ENCODE assay signal across 8 cellular contexts in the genomic region with DNA sequence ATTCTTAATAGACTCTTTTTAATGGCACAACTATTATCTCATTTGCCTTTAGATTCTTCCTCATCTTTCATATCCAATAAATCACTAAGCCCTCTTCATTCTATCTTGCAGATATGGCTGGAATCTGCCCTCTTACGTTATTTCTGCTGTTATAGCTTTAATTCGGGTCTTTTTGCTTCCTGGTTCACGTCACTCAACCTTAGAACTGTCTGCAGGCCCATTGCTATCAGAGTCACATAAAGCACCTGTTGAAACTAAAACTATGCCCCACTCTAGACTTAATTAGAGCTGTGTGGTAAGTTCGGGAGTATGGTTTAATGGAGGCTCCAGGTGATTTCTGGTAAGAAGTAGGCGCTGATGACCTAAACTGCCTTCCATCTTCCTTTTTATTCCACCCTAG. TPM values are rescaled to one million over a fixed set of nuclear protein-coding genes. Genes with fewer than 3 reads are reported as not detected.
DNase-seq lines count a peak whose midpoint lies in the region; ATAC-seq and TF ChIP-seq lines count a peak whose summit lies in the region.

No MANE protein-coding gene starts in this region.

- no peak for ATAC-seq in activated T-helper 17 cell treated with anti-CD3 and anti-CD28 coated beads, Interleukin-2, amount 50 U/mL, for 72 hours (replicated peaks)
- no peak for ATAC-seq in GM21737 (IDR thresholded peaks at IDR 0.05; ENCODE audit: unreplicated experiment)

- H3K4me1 Mint-ChIP-seq in activated T-helper 17 cell treated with anti-CD3 and anti-CD28 coated beads, Interleukin-2, amount 50 U/mL, for 72 hours = peaks cover 19% of the 10 kb centered on the region

- H3K27me3 ChIP-seq in left ventricle myocardium inferior (ENCODE audit: low read depth) (no peaks in the 10 kb centered on the region), liver (ENCODE audit: control insufficient read depth in 4 of 4, insufficient read depth in 4 of 4, low read length in 3 of 4) (no peaks in the 10 kb centered on the region)

- peaks cover 8% of the 10 kb centered on the region for H3K36me3 Mint-ChIP-seq in activated T-helper 17 cell treated with anti-CD3 and anti-CD28 coated beads, Interleukin-2, amount 50 U/mL, for 72 hours (ENCODE audit: low read depth)

- H3K9me3 ChIP-seq in left ventricle myocardium inferior (replicated peaks) (no peaks in the 10 kb centered on the region), liver (ENCODE audit: control insufficient read depth in 4 of 4, low read length in 3 of 4) (no peaks in the 10 kb centered on the region)

- peak overlapping the region; percentile 98 for H3K27ac Mint-ChIP-seq in activated T-helper 17 cell treated with anti-CD3 and anti-CD28 coated beads, Interleukin-2, amount 50 U/mL, for 72 hours

- WGBS in liver = 41% methylated on average over 5 of the region's 5 CpGs

- DNase-seq in left ventricle myocardium inferior (no peak), cardiac septum (ENCODE audit: low spot score) (no peak), activated gamma-delta T cell (lab: John Stamatoyannopoulos, UW) (no peak), SKM-1 treated with dmso at 0.1 percent for 144 hours (lab: John Stamatoyannopoulos, UW; ENCODE audit: unreplicated experiment) (no peak), D341Med (ENCODE audit: low spot score) (no peak)

- H3K4me1 ChIP-seq in left ventricle myocardium inferior (peaks cover 29% of the 10 kb centered on the region), liver (ENCODE audit: control insufficient read depth in 4 of 4, insufficient read depth in 4 of 4, low read length in 3 of 4) (peaks cover 4 to 13% (median 11%) of the 10 kb centered on the region in 4 donors)

- H3K27me3 Mint-ChIP-seq in activated T-helper 17 cell treated with anti-CD3 and anti-CD28 coated beads, Interleukin-2, amount 50 U/mL, for 72 hours = no peaks in the 10 kb centered on the region

- peak overlapping the region; percentile 98 for H3K4me3 Mint-ChIP-seq in activated T-helper 17 cell treated with anti-CD3 and anti-CD28 coated beads, Interleukin-2, amount 50 U/mL, for 72 hours

- H3K9me3 Mint-ChIP-seq in activated T-helper 17 cell treated with anti-CD3 and anti-CD28 coated beads, Interleukin-2, amount 50 U/mL, for 72 hours = no peaks in the 10 kb centered on the region

- H3K36me3 ChIP-seq in left ventricle myocardium inferior (no peaks in the 10 kb centered on the region), liver (ENCODE audit: control insufficient read depth in 4 of 4, insufficient read depth in 3 of 4, low read depth in 1 of 4, low read length in 3 of 4) (no peaks in the 10 kb centered on the region)

- peak overlapping the region; percentile 78 for H3K4me3 ChIP-seq in left ventricle myocardium inferior
- peak overlapping the region; percentile 62 to 96 (median 71) for H3K4me3 ChIP-seq in liver (ENCODE audit: low read depth in 1 of 3, low read length in 3 of 3)

- TF ChIP-seq CTCF in left ventricle myocardium inferior (IDR thresholded peaks at IDR 0.05; ENCODE audit: borderline replicate concordance) (no peak), liver (IDR thresholded peaks at IDR 0.05; ENCODE audit: low read depth, low read length, missing input control) (no peak)

- TF ChIP-seq RAD21 in liver (IDR thresholded peaks at IDR 0.05) = no peak

- H3K9ac ChIP-seq in liver (ENCODE audit: low read depth in 1 of 2, low read length in 2 of 2) = peak overlapping the region; percentile 89 to 91

- intact Hi-C loops in left ventricle myocardium inferior (cut with micrococcal nuclease) = no loop called here
- intact Hi-C loops in cardiac septum (cut with DNase I) = no loop called here

- peak overlapping the region; percentile 84 for H3K27ac ChIP-seq in left ventricle myocardium inferior (replicated peaks)
- no peak overlapping the region for H3K27ac ChIP-seq in liver (ENCODE audit: low read depth in 1 of 2, low read length in 2 of 2)

TF ChIP-seq in liver, 16 proteins besides CTCF, POLR2A, EP300 and RAD21:
- TF ChIP-seq TAF1 (conservative IDR thresholded peaks at IDR 0.05) = no peak
- no peak for TF ChIP-seq SP1 (IDR thresholded peaks at IDR 0.05)
- TF ChIP-seq, protein P1, sequence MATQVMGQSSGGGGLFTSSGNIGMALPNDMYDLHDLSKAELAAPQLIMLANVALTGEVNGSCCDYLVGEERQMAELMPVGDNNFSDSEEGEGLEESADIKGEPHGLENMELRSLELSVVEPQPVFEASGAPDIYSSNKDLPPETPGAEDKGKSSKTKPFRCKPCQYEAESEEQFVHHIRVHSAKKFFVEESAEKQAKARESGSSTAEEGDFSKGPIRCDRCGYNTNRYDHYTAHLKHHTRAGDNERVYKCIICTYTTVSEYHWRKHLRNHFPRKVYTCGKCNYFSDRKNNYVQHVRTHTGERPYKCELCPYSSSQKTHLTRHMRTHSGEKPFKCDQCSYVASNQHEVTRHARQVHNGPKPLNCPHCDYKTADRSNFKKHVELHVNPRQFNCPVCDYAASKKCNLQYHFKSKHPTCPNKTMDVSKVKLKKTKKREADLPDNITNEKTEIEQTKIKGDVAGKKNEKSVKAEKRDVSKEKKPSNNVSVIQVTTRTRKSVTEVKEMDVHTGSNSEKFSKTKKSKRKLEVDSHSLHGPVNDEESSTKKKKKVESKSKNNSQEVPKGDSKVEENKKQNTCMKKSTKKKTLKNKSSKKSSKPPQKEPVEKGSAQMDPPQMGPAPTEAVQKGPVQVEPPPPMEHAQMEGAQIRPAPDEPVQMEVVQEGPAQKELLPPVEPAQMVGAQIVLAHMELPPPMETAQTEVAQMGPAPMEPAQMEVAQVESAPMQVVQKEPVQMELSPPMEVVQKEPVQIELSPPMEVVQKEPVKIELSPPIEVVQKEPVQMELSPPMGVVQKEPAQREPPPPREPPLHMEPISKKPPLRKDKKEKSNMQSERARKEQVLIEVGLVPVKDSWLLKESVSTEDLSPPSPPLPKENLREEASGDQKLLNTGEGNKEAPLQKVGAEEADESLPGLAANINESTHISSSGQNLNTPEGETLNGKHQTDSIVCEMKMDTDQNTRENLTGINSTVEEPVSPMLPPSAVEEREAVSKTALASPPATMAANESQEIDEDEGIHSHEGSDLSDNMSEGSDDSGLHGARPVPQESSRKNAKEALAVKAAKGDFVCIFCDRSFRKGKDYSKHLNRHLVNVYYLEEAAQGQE (IDR thresholded peaks at IDR 0.05) = no peak
- TF ChIP-seq, protein P2, sequence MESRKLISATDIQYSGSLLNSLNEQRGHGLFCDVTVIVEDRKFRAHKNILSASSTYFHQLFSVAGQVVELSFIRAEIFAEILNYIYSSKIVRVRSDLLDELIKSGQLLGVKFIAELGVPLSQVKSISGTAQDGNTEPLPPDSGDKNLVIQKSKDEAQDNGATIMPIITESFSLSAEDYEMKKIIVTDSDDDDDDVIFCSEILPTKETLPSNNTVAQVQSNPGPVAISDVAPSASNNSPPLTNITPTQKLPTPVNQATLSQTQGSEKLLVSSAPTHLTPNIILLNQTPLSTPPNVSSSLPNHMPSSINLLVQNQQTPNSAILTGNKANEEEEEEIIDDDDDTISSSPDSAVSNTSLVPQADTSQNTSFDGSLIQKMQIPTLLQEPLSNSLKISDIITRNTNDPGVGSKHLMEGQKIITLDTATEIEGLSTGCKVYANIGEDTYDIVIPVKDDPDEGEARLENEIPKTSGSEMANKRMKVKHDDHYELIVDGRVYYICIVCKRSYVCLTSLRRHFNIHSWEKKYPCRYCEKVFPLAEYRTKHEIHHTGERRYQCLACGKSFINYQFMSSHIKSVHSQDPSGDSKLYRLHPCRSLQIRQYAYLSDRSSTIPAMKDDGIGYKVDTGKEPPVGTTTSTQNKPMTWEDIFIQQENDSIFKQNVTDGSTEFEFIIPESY (IDR thresholded peaks at IDR 0.05) = no peak
- no peak for TF ChIP-seq NR2F2 (IDR thresholded peaks at IDR 0.05)
- TF ChIP-seq, protein P3, sequence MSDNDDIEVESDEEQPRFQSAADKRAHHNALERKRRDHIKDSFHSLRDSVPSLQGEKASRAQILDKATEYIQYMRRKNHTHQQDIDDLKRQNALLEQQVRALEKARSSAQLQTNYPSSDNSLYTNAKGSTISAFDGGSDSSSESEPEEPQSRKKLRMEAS (IDR thresholded peaks at IDR 0.05) = no peak
- TF ChIP-seq EGR1 (IDR thresholded peaks at IDR 0.05; ENCODE audit: low read depth in 2 of 2) = no peak
- TF ChIP-seq, protein P4, sequence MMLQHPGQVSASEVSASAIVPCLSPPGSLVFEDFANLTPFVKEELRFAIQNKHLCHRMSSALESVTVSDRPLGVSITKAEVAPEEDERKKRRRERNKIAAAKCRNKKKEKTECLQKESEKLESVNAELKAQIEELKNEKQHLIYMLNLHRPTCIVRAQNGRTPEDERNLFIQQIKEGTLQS (IDR thresholded peaks at IDR 0.05) = no peak
- TF ChIP-seq FOXA2 (IDR thresholded peaks at IDR 0.05) = no peak
- TF ChIP-seq GABPA (IDR thresholded peaks at IDR 0.05 in 1 of 2, conservative IDR thresholded peaks at IDR 0.05 in 1 of 2) = no peak

RNA-seq across cellular contexts. Expression of a gene that starts 1.0 kb away (rescaled TPM):
- total RNA-seq in left ventricle myocardium inferior = 23.1 TPM
- 12.1 TPM for total RNA-seq in cardiac septum
- total RNA-seq in activated T-helper 17 cell treated with anti-CD3 and anti-CD28 coated beads, Interleukin-2, amount 50 U/mL, for 72 hours = 10 to 100 TPM; 10.9 to 18.2 TPM
- total RNA-seq in liver = 1 to 10 TPM; 7.4 to 9.6 TPM
- polyA plus RNA-seq in liver = 1 to 10 TPM; 5.9 to 6.5 TPM

RNA-seq across cellular contexts. Expression of a gene that starts 1.1 kb away (rescaled TPM):
- total RNA-seq in left ventricle myocardium inferior (21.5 TPM), cardiac septum (10.4 TPM), liver (1 to 10 TPM; 3.7 to 6.9 TPM)
- 1 to 10 TPM; 3.9 to 9.5 TPM for total RNA-seq in activated T-helper 17 cell treated with anti-CD3 and anti-CD28 coated beads, Interleukin-2, amount 50 U/mL, for 72 hours
- polyA plus RNA-seq in liver = 1 to 10 TPM; 4.3 to 4.9 TPM
